27 cellular contexts compared by ENCODE assay signal in genomic region chr17:6868579-6868978, GRCh38. TPM values are rescaled to one million over a fixed set of nuclear protein-coding genes. Genes with fewer than 3 reads are reported as not detected.
DNase-seq lines count a peak whose midpoint lies in the region; FAIRE-seq and TF ChIP-seq lines count a peak whose summit lies in the region.
"Had no signal": no experiment of that assay in that cellular context is flagged by ENCODE, and none has a peak within 500 bp of the region (broad histone marks: within the 10 kb centered on the region; RNA-seq: fewer than 3 reads in every experiment).

No MANE protein-coding gene starts in this region.

- no peak overlapping the region for H3K27ac Mint-ChIP-seq in astrocyte (ENCODE audit: unreplicated experiment)
- H3K27ac Mint-ChIP-seq: activated CD4-positive, alpha-beta T cell treated with anti-CD3 and anti-CD28 coated beads for 36 hours; activated T-cell treated with anti-CD3 and anti-CD28 coated beads, Interleukin-2, amount 50 U/mL, for 24 hours; stimulated activated naive CD8-positive, alpha-beta T cell treated with anti-CD3 and anti-CD28 coated beads, Interleukin-15, amount 100 ng/mL, for 72 hours had no signal

- H3K9me3 Mint-ChIP-seq in astrocyte (ENCODE audit: unreplicated experiment) = no peaks in the 10 kb centered on the region
- H3K9me3 Mint-ChIP-seq: activated T-cell treated with anti-CD3 and anti-CD28 coated beads, Interleukin-2, amount 50 U/mL, for 24 hours; stimulated activated naive CD8-positive, alpha-beta T cell treated with anti-CD3 and anti-CD28 coated beads, Interleukin-15, amount 100 ng/mL, for 72 hours had no signal

- TF ChIP-seq CTCF in astrocyte (IDR thresholded peaks at IDR 0.05; ENCODE audit: insufficient read depth, low read depth, low read length) (no peak), kidney epithelial cell (IDR thresholded peaks at IDR 0.05; ENCODE audit: insufficient read depth, low read length, poor library complexity, severe bottlenecking) (no peak)

- no peaks in the 10 kb centered on the region for H3K36me3 Mint-ChIP-seq in astrocyte (ENCODE audit: low read depth, unreplicated experiment)

- H3K9ac ChIP-seq in astrocyte (ENCODE audit: low read length) = no peak overlapping the region

- H3K4me3 ChIP-seq in astrocyte (ENCODE audit: insufficient read depth, low read depth, low read length) (no peak overlapping the region), kidney epithelial cell (ENCODE audit: low read depth, low read length) (no peak overlapping the region)
- H3K4me3 ChIP-seq: dorsolateral prefrontal cortex, tibial nerve had no signal

- no peaks in the 10 kb centered on the region for H4K20me1 ChIP-seq in astrocyte (ENCODE audit: insufficient read depth, low read length)

- H2AFZ ChIP-seq in astrocyte (ENCODE audit: low read depth, low read length) = no peak overlapping the region

- FAIRE-seq in astrocyte (lab: Jason Lieb, UNC) = no peak
- FAIRE-seq: HTR-8/SVneo had no signal

- H3K4me1 ChIP-seq in astrocyte (ENCODE audit: insufficient read depth, low read length) = peaks cover 4% of the 10 kb centered on the region
- H3K4me1 ChIP-seq: tibial nerve had no signal

- peaks cover 3% of the 10 kb centered on the region for H3K27me3 Mint-ChIP-seq in astrocyte (ENCODE audit: low read depth, unreplicated experiment)

- H3K4me2 ChIP-seq in astrocyte (ENCODE audit: low read length) = no peak overlapping the region

- H3K4me3 Mint-ChIP-seq in astrocyte (ENCODE audit: unreplicated experiment) = no peak overlapping the region
- H3K4me3 Mint-ChIP-seq: activated CD4-positive, alpha-beta T cell treated with anti-CD3 and anti-CD28 coated beads for 36 hours; activated T-cell treated with anti-CD3 and anti-CD28 coated beads, Interleukin-2, amount 50 U/mL, for 24 hours; stimulated activated naive CD8-positive, alpha-beta T cell treated with anti-CD3 and anti-CD28 coated beads, Interleukin-15, amount 100 ng/mL, for 72 hours had no signal

- DNase-seq in A172 (ENCODE audit: low spot score) (peak; percentile 39), HPDE6-E6E7 (ENCODE audit: extremely low spot score) (peak; percentile 48), astrocyte (ENCODE audit: low read depth) (peak; percentile 19), kidney epithelial cell (ENCODE audit: low read depth) (peak; percentile 49), dermis blood vessel endothelial cell (no peak), RKO (ENCODE audit: low spot score) (no peak)
- DNase-seq in stimulated activated CD4-positive, alpha-beta T cell treated with anti-CD3 and anti-CD28 coated beads, Interleukin-2, amount 100 ng/mL, for 48 hours = no peak
- DNase-seq in effector CD8-positive, alpha-beta T cell (lab: John Stamatoyannopoulos, UW) = no peak
- DNase-seq: activated CD4-positive, alpha-beta T cell treated with anti-CD3 and anti-CD28 coated beads for 36 hours; activated CD8-positive, alpha-beta memory T cell treated with anti-CD3 and anti-CD28 coated beads for 24 hours; activated naive CD4-positive, alpha-beta T cell; activated T-cell treated with anti-CD3 and anti-CD28 coated beads, Interleukin-2, amount 50 U/mL, for 24 hours; amniotic stem cell; caudate nucleus; COR-L47; dorsolateral prefrontal cortex; foreskin fibroblast; H7; mesenchymal stem cell; NCI-H187 treated with DMSO at 0.1 percent for 48 hours; right cardiac atrium; SHP77 treated with DMSO at 0.1 percent for 48 hours; stimulated activated naive CD8-positive, alpha-beta T cell treated with anti-CD3 and anti-CD28 coated beads, Interleukin-15, amount 100 ng/mL, for 72 hours had no signal

- H3K36me3 ChIP-seq in astrocyte (ENCODE audit: insufficient read depth, low read length) (no peaks in the 10 kb centered on the region), kidney epithelial cell (ENCODE audit: control insufficient read depth, insufficient read depth, low read length) (no peaks in the 10 kb centered on the region)
- H3K36me3 ChIP-seq: tibial nerve had no signal

- no peaks in the 10 kb centered on the region for H3K79me2 ChIP-seq in astrocyte (ENCODE audit: insufficient read depth, low read length)

- H3K9me3 ChIP-seq in astrocyte (ENCODE audit: insufficient read depth, low read depth, low read length) = no peaks in the 10 kb centered on the region
- H3K9me3 ChIP-seq: tibial nerve had no signal

- peaks cover 11% of the 10 kb centered on the region for H3K27me3 ChIP-seq in astrocyte (ENCODE audit: insufficient read depth, low read length)
- H3K27me3 ChIP-seq in kidney epithelial cell (ENCODE audit: control insufficient read depth, insufficient read depth, low read length) = no peaks in the 10 kb centered on the region

- peaks cover 14% of the 10 kb centered on the region for H3K4me1 Mint-ChIP-seq in astrocyte (ENCODE audit: low read depth, unreplicated experiment)
- H3K4me1 Mint-ChIP-seq: activated CD4-positive, alpha-beta T cell treated with anti-CD3 and anti-CD28 coated beads for 36 hours had no signal

- H3K27ac ChIP-seq in astrocyte (ENCODE audit: low read depth, low read length) = no peak overlapping the region
- H3K27ac ChIP-seq: dorsolateral prefrontal cortex, tibial nerve had no signal

RNA-seq across cellular contexts. Expression of gene TEKT1, which starts 37.0 kb away (rescaled TPM):
- not detected in 2 replicates for total RNA-seq in A172 (2014; rRNA removed; shearing (Covaris generic))
- not detected in 2 replicates for total RNA-seq in astrocyte
- total RNA-seq in kidney epithelial cell = not detected in 2 replicates
- total RNA-seq in dermis blood vessel endothelial cell = not detected in 2 replicates
- total RNA-seq: A673; activated CD4-positive, alpha-beta T cell treated with anti-CD3 and anti-CD28 coated beads for 36 hours; H7; right cardiac atrium; T-helper 1 cell treated with Interleukin-12 subunit alpha and Interleukin-12 subunit beta and Interleukin-4 antibody, amounts not matched to agents 30 ng/mL and 1 ng/mL, for 36 hours; tibial nerve had no signal

Comparison
In these comparisons a context has a peak if more than half of its experiments do, and no peak if none do; other contexts are left out.
1. DNase-seq: peak in A172 (single experiment), HPDE6-E6E7 (single experiment), astrocyte (single experiment) and kidney epithelial cell (single experiment); none in stimulated activated CD4-positive, alpha-beta T cell treated with anti-CD3 and anti-CD28 coated beads, Interleukin-2, amount 100 ng/mL, for 48 hours (0 of 2), dermis blood vessel endothelial cell (single experiment), effector CD8-positive, alpha-beta T cell (single experiment) and RKO (single experiment).